ENCODE assay signal across 30 cellular contexts in genomic region chr1:160162936-160163335, GRCh38. TPM values are rescaled to one million over a fixed set of nuclear protein-coding genes. Genes with fewer than 3 reads are reported as not detected.
"Had no signal": no experiment of that assay in that cellular context is flagged by ENCODE, and none has a peak within 500 bp of the region (broad histone marks: within the 10 kb centered on the region; RNA-seq: fewer than 3 reads in every experiment).

No MANE protein-coding gene starts in this region.

- H3K4me1 ChIP-seq: esophagus squamous epithelium, prostate gland had no signal

- H3K27me3 Mint-ChIP-seq: stimulated activated memory B cell treated with anti-CD40 and anti-IgM and Interleukin-4, amounts not matched to agents 10 μg/mL and 1 μg/mL and 100 μg/mL, for 72 hours had no signal

- H3K4me1 Mint-ChIP-seq: activated CD4-positive, alpha-beta T cell treated with anti-CD3 and anti-CD28 coated beads, Interleukin-2, amount 10 ng/mL, durations not matched to agents 24 days and 14 days; activated naive CD4-positive, alpha-beta T cell treated with anti-CD3 and anti-CD28 coated beads, Interleukin-2, amount 50 U/mL, for 24 hours; T-helper 17 cell had no signal

- H3K9me3 Mint-ChIP-seq: activated CD4-positive, alpha-beta memory T cell treated with anti-CD3 and anti-CD28 coated beads, Interleukin-2, amount 10 ng/mL, durations not matched to agents 7 days and 5 days; activated CD4-positive, alpha-beta T cell treated with anti-CD3 and anti-CD28 coated beads, Interleukin-2, amount 10 ng/mL, durations not matched to agents 24 days and 14 days; activated naive CD4-positive, alpha-beta T cell treated with anti-CD3 and anti-CD28 coated beads, Interleukin-2, amount 50 U/mL, for 24 hours; activated naive CD8-positive, alpha-beta T cell treated with anti-CD3 and anti-CD28 coated beads, Interleukin-2, amount 50 U/mL, for 24 hours; activated T-helper 2 cell treated with anti-CD3 and anti-CD28 coated beads, Interferon-gamma antibody, Interleukin-2, Interleukin-4, amounts not matched to agents 10 μg/mL and 5 μg/mL and 100 μg/mL, durations not matched to agents 14 hours and 24 hours and 36 hours; mesothelial cell of epicardium; naive thymus-derived CD4-positive, alpha-beta T cell; stimulated activated memory B cell treated with anti-CD40 and anti-IgM and Interleukin-4, amounts not matched to agents 10 μg/mL and 1 μg/mL and 100 μg/mL, for 72 hours; stimulated activated naive CD8-positive, alpha-beta T cell treated with anti-CD3 and anti-CD28 coated beads, Interleukin-15, amount 100 ng/mL, for 72 hours had no signal

- DNase-seq: activated CD4-positive, alpha-beta memory T cell treated with anti-CD3 and anti-CD28 coated beads, Interleukin-2, amount 10 ng/mL, durations not matched to agents 7 days and 5 days; activated CD4-positive, alpha-beta T cell treated with anti-CD3 and anti-CD28 coated beads, Interleukin-2, amount 10 ng/mL, durations not matched to agents 24 days and 14 days; activated naive CD8-positive, alpha-beta T cell treated with anti-CD3 and anti-CD28 coated beads, Interleukin-2, amount 50 U/mL, for 24 hours; activated T-cell treated with anti-CD3 and anti-CD28 coated beads, Interleukin-2, amount 50 U/mL, for 48 hours; esophagus squamous epithelium; left ventricle myocardium superior; naive thymus-derived CD4-positive, alpha-beta T cell; sigmoid colon; small intestine; stimulated activated CD4-positive, alpha-beta T cell treated with anti-CD3 and anti-CD28 coated beads, Interleukin-1b, Interleukin-23, amount 100 ng/mL, for 48 hours; stimulated activated CD4-positive, alpha-beta T cell treated with anti-CD3 and anti-CD28 coated beads, Interleukin-4, amount 100 ng/mL, for 4 hours; stimulated activated CD8-positive, alpha-beta memory T cell treated with anti-CD3 and anti-CD28 coated beads, Interleukin-4, amount 100 ng/mL, for 48 hours; stimulated activated naive CD8-positive, alpha-beta T cell treated with anti-CD3 and anti-CD28 coated beads, Interleukin-15, amount 100 ng/mL, for 72 hours; T-helper 17 cell; T1000 had no signal

- H3K4me2 ChIP-seq: hepatocyte had no signal

- H3K27ac Mint-ChIP-seq: activated CD4-positive, alpha-beta memory T cell treated with anti-CD3 and anti-CD28 coated beads, Interleukin-2, amount 10 ng/mL, durations not matched to agents 7 days and 5 days; activated CD4-positive, alpha-beta T cell treated with anti-CD3 and anti-CD28 coated beads, Interleukin-2, amount 10 ng/mL, durations not matched to agents 24 days and 14 days; activated naive CD4-positive, alpha-beta T cell treated with anti-CD3 and anti-CD28 coated beads, Interleukin-2, amount 50 U/mL, for 24 hours; activated naive CD8-positive, alpha-beta T cell treated with anti-CD3 and anti-CD28 coated beads, Interleukin-2, amount 50 U/mL, for 24 hours; activated T-helper 2 cell treated with anti-CD3 and anti-CD28 coated beads, Interferon-gamma antibody, Interleukin-2, Interleukin-4, amounts not matched to agents 10 μg/mL and 5 μg/mL and 100 μg/mL, durations not matched to agents 14 hours and 24 hours and 36 hours; mesothelial cell of epicardium; naive thymus-derived CD4-positive, alpha-beta T cell; stimulated activated memory B cell treated with anti-CD40 and anti-IgM and Interleukin-4, amounts not matched to agents 10 μg/mL and 1 μg/mL and 100 μg/mL, for 72 hours; stimulated activated naive CD8-positive, alpha-beta T cell treated with anti-CD3 and anti-CD28 coated beads, Interleukin-15, amount 100 ng/mL, for 72 hours; T-helper 17 cell had no signal

- H3K79me2 ChIP-seq: hepatocyte had no signal

- H3K36me3 ChIP-seq: esophagus squamous epithelium, ovary, prostate gland, sigmoid colon, upper lobe of left lung, WERI-Rb-1 had no signal

- H3K27ac ChIP-seq: epithelial cell of prostate, esophagus squamous epithelium, hepatocyte, ovary, prostate gland, sigmoid colon, upper lobe of left lung, WERI-Rb-1 had no signal

- FAIRE-seq: endometrium, small intestine had no signal

- ATAC-seq: activated CD4-positive, CD25-positive, alpha-beta regulatory T cell treated with anti-CD3 and anti-CD28 coated beads, Interleukin-2, amount 50 U/mL, for 24 hours; activated naive CD8-positive, alpha-beta T cell treated with anti-CD3 and anti-CD28 coated beads, Interleukin-2, amount 50 U/mL, for 24 hours; naive thymus-derived CD4-positive, alpha-beta T cell; stimulated activated memory B cell treated with anti-CD40 and anti-IgM and Interleukin-4, amounts not matched to agents 10 μg/mL and 1 μg/mL and 100 μg/mL, for 72 hours; stimulated activated naive CD8-positive, alpha-beta T cell treated with anti-CD3 and anti-CD28 coated beads, Interleukin-15, amount 100 ng/mL, for 72 hours; T-helper 17 cell had no signal

- H3K27me3 ChIP-seq: hepatocyte, ovary, sigmoid colon, upper lobe of left lung had no signal

- H3K4me3 ChIP-seq: esophagus squamous epithelium, hepatocyte, ovary, prostate gland, sigmoid colon, upper lobe of left lung had no signal

- H3K9me3 ChIP-seq: esophagus squamous epithelium, ovary, prostate gland, sigmoid colon, upper lobe of left lung had no signal

- H3K36me3 Mint-ChIP-seq: activated naive CD4-positive, alpha-beta T cell treated with anti-CD3 and anti-CD28 coated beads, Interleukin-2, amount 50 U/mL, for 24 hours; mesothelial cell of epicardium; naive thymus-derived CD4-positive, alpha-beta T cell; stimulated activated memory B cell treated with anti-CD40 and anti-IgM and Interleukin-4, amounts not matched to agents 10 μg/mL and 1 μg/mL and 100 μg/mL, for 72 hours had no signal

- H3K4me3 Mint-ChIP-seq: activated CD4-positive, alpha-beta memory T cell treated with anti-CD3 and anti-CD28 coated beads, Interleukin-2, amount 10 ng/mL, durations not matched to agents 7 days and 5 days; activated CD4-positive, alpha-beta T cell treated with anti-CD3 and anti-CD28 coated beads, Interleukin-2, amount 10 ng/mL, durations not matched to agents 24 days and 14 days; activated naive CD4-positive, alpha-beta T cell treated with anti-CD3 and anti-CD28 coated beads, Interleukin-2, amount 50 U/mL, for 24 hours; activated naive CD8-positive, alpha-beta T cell treated with anti-CD3 and anti-CD28 coated beads, Interleukin-2, amount 50 U/mL, for 24 hours; mesothelial cell of epicardium; naive thymus-derived CD4-positive, alpha-beta T cell; stimulated activated memory B cell treated with anti-CD40 and anti-IgM and Interleukin-4, amounts not matched to agents 10 μg/mL and 1 μg/mL and 100 μg/mL, for 72 hours; stimulated activated naive CD8-positive, alpha-beta T cell treated with anti-CD3 and anti-CD28 coated beads, Interleukin-15, amount 100 ng/mL, for 72 hours; T-helper 17 cell had no signal

RNA-seq across cellular contexts. Expression of gene ATP1A4, which starts 11.5 kb away (rescaled TPM):
- total RNA-seq: activated CD4-positive, alpha-beta T cell treated with anti-CD3 and anti-CD28 coated beads, Interleukin-2, amount 10 ng/mL, durations not matched to agents 24 days and 14 days; chondrocyte; left ventricle myocardium superior; lung microvascular endothelial cell had no signal
- polyA plus RNA-seq: naive thymus-derived CD4-positive, alpha-beta T cell; neural cell had no signal

RNA-seq across cellular contexts. Expression of gene CASQ1, which starts 27.4 kb away (rescaled TPM):
- total RNA-seq: activated CD4-positive, alpha-beta T cell treated with anti-CD3 and anti-CD28 coated beads, Interleukin-2, amount 10 ng/mL, durations not matched to agents 24 days and 14 days; hepatocyte; lung microvascular endothelial cell; T-helper 17 cell had no signal
- polyA plus RNA-seq: naive thymus-derived CD4-positive, alpha-beta T cell; neural cell had no signal

RNA-seq across cellular contexts. Expression of gene ATP1A2, which starts 47.4 kb away (rescaled TPM):
- total RNA-seq: activated CD4-positive, alpha-beta memory T cell treated with anti-CD3 and anti-CD28 coated beads, Interleukin-2, amount 10 ng/mL, durations not matched to agents 7 days and 5 days; activated CD4-positive, alpha-beta T cell treated with anti-CD3 and anti-CD28 coated beads, Interleukin-2, amount 10 ng/mL, durations not matched to agents 24 days and 14 days; activated T-helper 2 cell treated with anti-CD3 and anti-CD28 coated beads, Interferon-gamma antibody, Interleukin-2, Interleukin-4, amounts not matched to agents 10 μg/mL and 5 μg/mL and 100 μg/mL, durations not matched to agents 14 hours and 24 hours and 36 hours; lung microvascular endothelial cell; naive thymus-derived CD4-positive, alpha-beta T cell; T-helper 17 cell had no signal
- polyA plus RNA-seq: naive thymus-derived CD4-positive, alpha-beta T cell had no signal
